Comparison of ENCODE assay signal across 7 cellular contexts in genomic region chr17:27636005-27636520, GRCh38. TPM values are rescaled to one million over a fixed set of nuclear protein-coding genes. Genes with fewer than 3 reads are reported as not detected.
A peak's percentile ranks its signal among the peaks of the same experiment; 100 is the strongest.
DNase-seq lines count a peak whose midpoint lies in the region; ATAC-seq and TF ChIP-seq lines count a peak whose summit lies in the region.
"Not testable (repeated sequence)": the region's sequence is repeated elsewhere in the genome, so short reads cannot be mapped to it uniquely, and the experiment has no call there.
"Had no signal": no experiment of that assay in that cellular context is flagged by ENCODE, and none has a peak within 500 bp of the region (broad histone marks: within the 10 kb centered on the region; RNA-seq: fewer than 3 reads in every experiment).

No MANE protein-coding gene starts in this region.

- TF ChIP-seq POLR2A in Peyer's patch (IDR thresholded peaks at IDR 0.05); spleen (IDR thresholded peaks at IDR 0.05): not testable (repeated sequence)

- H3K9me3 Mint-ChIP-seq in activated T-helper 17 cell treated with anti-CD3 and anti-CD28 coated beads, Interleukin-2, amount 50 U/mL, for 72 hours, result not testable (repeated sequence)

- H3F3A ChIP-seq in DOHH2 (ENCODE audit: control insufficient read depth, insufficient read depth), result not testable (repeated sequence)

- not testable (repeated sequence) for H3K36me3 ChIP-seq in DOHH2 (ENCODE audit: control insufficient read depth, low read length); mucosa of descending colon (ENCODE audit: low read depth)
- H3K36me3 ChIP-seq in Peyer's patch, result peaks cover 0 to 23% (median 0%) of the 10 kb centered on the region in 3 donors
- peaks cover 0 to 32% (median 23%) of the 10 kb centered on the region in 6 donors for H3K36me3 ChIP-seq in spleen

- not testable (repeated sequence) for H3K9me2 ChIP-seq in DOHH2 (replicated peaks; ENCODE audit: control insufficient read depth, low read length)

- not testable (repeated sequence) for H3K27me3 Mint-ChIP-seq in activated T-helper 17 cell treated with anti-CD3 and anti-CD28 coated beads, Interleukin-2, amount 50 U/mL, for 72 hours

- H3K27ac ChIP-seq in DOHH2 (ENCODE audit: low read depth, low read length) (peak overlapping the region; percentile 24), Peyer's patch (peak overlapping the region; percentile 9 to 53 (median 38)), cingulate gyrus (ENCODE audit: low read depth, low read length) (peak overlapping the region; percentile 43), spleen (peak overlapping the region in 5 of 8 donors; percentile 4 to 89 (median 86))

- WGBS in spleen, 5 donors, result 71 to 82% (median 76%) methylated on average over 3 of the region's 3 CpGs

- H3K4me3 ChIP-seq in DOHH2 (ENCODE audit: low read length) (peak overlapping the region; percentile 39; the same call in 1 of the 2 replicates), spleen (peak overlapping the region in 1 of 8 donors; percentile 33)
- not testable (repeated sequence) for H3K4me3 ChIP-seq in Peyer's patch, mucosa of descending colon

- H3K79me2 ChIP-seq in DOHH2 (ENCODE audit: control insufficient read depth, low read length), result not testable (repeated sequence)

- TF ChIP-seq CTCF in DOHH2 (IDR thresholded peaks at IDR 0.05; ENCODE audit: low read depth, low read length, poor library complexity, severe bottlenecking); Peyer's patch (IDR thresholded peaks at IDR 0.05); mucosa of descending colon (IDR thresholded peaks at IDR 0.05); spleen (IDR thresholded peaks at IDR 0.05 in 8 of 11, conservative IDR thresholded peaks at IDR 0.05 in 3 of 11): not testable (repeated sequence)

- peaks cover 18% of the 10 kb centered on the region for H3K36me3 Mint-ChIP-seq in activated T-helper 17 cell treated with anti-CD3 and anti-CD28 coated beads, Interleukin-2, amount 50 U/mL, for 72 hours (ENCODE audit: low read depth)

- ATAC-seq in activated T-helper 17 cell treated with anti-CD3 and anti-CD28 coated beads, Interleukin-2, amount 50 U/mL, for 72 hours (replicated peaks), result not testable (repeated sequence)
- peak; percentile 67 for ATAC-seq in mucosa of descending colon

- H3K4me1 ChIP-seq in DOHH2 (ENCODE audit: control insufficient read depth, low read length) (peaks cover 24% of the 10 kb centered on the region), Peyer's patch (peaks cover 0 to 49% (median 8%) of the 10 kb centered on the region in 4 donors), mucosa of descending colon (ENCODE audit: low read depth) (peaks cover 37% of the 10 kb centered on the region), spleen (peaks cover 17 to 56% (median 49%) of the 10 kb centered on the region in 6 donors)

- peak overlapping the region; percentile 61 for H3K4me2 ChIP-seq in DOHH2 (ENCODE audit: low read length)

- H4K20me1 ChIP-seq in DOHH2 (ENCODE audit: control insufficient read depth, insufficient read depth, low read depth, low read length), result not testable (repeated sequence)

- H3K27me3 ChIP-seq in DOHH2 (ENCODE audit: control insufficient read depth, low read length); Peyer's patch; spleen (replicated peaks in 1 of 7): not testable (repeated sequence)

- not testable (repeated sequence) for H3K9me3 ChIP-seq in DOHH2 (ENCODE audit: control insufficient read depth, insufficient read depth, low read length); Peyer's patch; mucosa of descending colon; spleen

- intact Hi-C loops in mucosa of descending colon (cut with DNase I, micrococcal nuclease); spleen (cut with DNase I; ENCODE audit: low total_unique reads): not testable (repeated sequence)

- peak overlapping the region; percentile 59 for H3K27ac Mint-ChIP-seq in activated T-helper 17 cell treated with anti-CD3 and anti-CD28 coated beads, Interleukin-2, amount 50 U/mL, for 72 hours

- DNase-seq in Peyer's patch, result not testable (repeated sequence)
- DNase-seq in mucosa of descending colon (peak in 2 of 3 donors; percentile 40 to 63), spleen (peak; percentile 22)

- H3K4me3 Mint-ChIP-seq in activated T-helper 17 cell treated with anti-CD3 and anti-CD28 coated beads, Interleukin-2, amount 50 U/mL, for 72 hours, result not testable (repeated sequence)

- peaks cover 22% of the 10 kb centered on the region for H3K4me1 Mint-ChIP-seq in activated T-helper 17 cell treated with anti-CD3 and anti-CD28 coated beads, Interleukin-2, amount 50 U/mL, for 72 hours

RNA-seq across cellular contexts. Expression of gene LGALS9, which starts 5.1 kb away (rescaled TPM):
- total RNA-seq in Peyer's patch (100 to 1,000 TPM; 121 to 214 (median 144) TPM), mucosa of descending colon (100 to 1,000 TPM; 217 to 573 (median 482) TPM), spleen (100 to 1,000 TPM; 187 to 309 (median 252) TPM)
- total RNA-seq in activated T-helper 17 cell treated with anti-CD3 and anti-CD28 coated beads, Interleukin-2, amount 50 U/mL, for 72 hours, result 10 to 100 TPM; 29.7 to 36.8 TPM
- polyA plus RNA-seq in spleen, result 100 to 1,000 TPM; 162 to 202 (median 198) TPM
- total RNA-seq: G401 had no signal

Comparison
In these comparisons a context has a peak if more than half of its experiments do, and no peak if none do; other contexts are left out.
1. H3K27ac ChIP-seq: peak in every context shown above with its lines; median percentile 86 in spleen; 43 in cingulate gyrus; 38 in Peyer's patch; 24 in DOHH2.